15 cellular contexts compared by ENCODE assay signal in genomic region chr7:101156277-101156676, GRCh38. TPM values are rescaled to one million over a fixed set of nuclear protein-coding genes. Genes with fewer than 3 reads are reported as not detected.
DNase-seq lines count a peak whose midpoint lies in the region; ATAC-seq, FAIRE-seq and TF ChIP-seq lines count a peak whose summit lies in the region.
"Had no signal": no experiment of that assay in that cellular context is flagged by ENCODE, and none has a peak within 500 bp of the region (broad histone marks: within the 10 kb centered on the region; RNA-seq: fewer than 3 reads in every experiment).

No MANE protein-coding gene starts in this region.

- H3K27me3 Mint-ChIP-seq in activated CD8-positive, alpha-beta T cell treated with anti-CD3 and anti-CD28 coated beads for 36 hours, result peaks cover 1% of the 10 kb centered on the region
- H3K27me3 Mint-ChIP-seq: T-helper 17 cell had no signal

- FAIRE-seq in A549 (lab: Jason Lieb, UNC), result no peak

- TF ChIP-seq EP300 in A549 (IDR thresholded peaks at IDR 0.05), result no peak

- no peaks in the 10 kb centered on the region for H3K9me3 ChIP-seq in A549
- H3K9me3 ChIP-seq: right atrium auricular region had no signal

- TF ChIP-seq POLR2A in A549 (IDR thresholded peaks at IDR 0.05; ENCODE audit: low read length), result no peak

- CTCF ChIA-PET in A549 (lab: Yijun Ruan, JAX), result interaction anchor here (0.8 to 16.1 kb wide), 11 partner anchors 9 to 126 kb away, joined by 3 to 235 read pairs (median 6); no protein-coding TSS in a partner anchor
- CTCF ChIA-PET in RWPE1 (lab: Yijun Ruan, JAX), result interaction anchor here (0.6 to 2.2 kb wide), 7 partner anchors 12 to 156 kb away, joined by 3 to 9 read pairs (median 3); no protein-coding TSS in a partner anchor
- CTCF ChIA-PET in activated CD8-positive, alpha-beta T cell treated with anti-CD3 and anti-CD28 coated beads for 36 hours (lab: Charles Lee), result interaction anchor here (1.4 to 4.1 kb wide), 5 partner anchors 12 to 61 kb away, joined by 4 to 23 read pairs (median 18); partner anchors contain the start of genes PLOD3, SERPINE1 and ZNHIT1

- H3K4me2 ChIP-seq in A549, result peak overlapping the region; percentile 99; the same call in 2 of the 3 replicates

- WGBS in A549 (ENCODE audit: missing lambda C conversion rate), result 75% methylated on average over 6 of the region's 6 CpGs

- POLR2A ChIA-PET in A549 (lab: Yijun Ruan, JAX), result interaction anchor here (1.6 to 2.0 kb wide), 2 partner anchors 9 to 12 kb away, joined by 4 to 6 read pairs; partner anchors contain the start of gene VGF
- POLR2A ChIA-PET in RWPE1 (lab: Yijun Ruan, JAX; ENCODE audit: low non-redundant PET), result no interaction called here
- POLR2A ChIA-PET in activated CD8-positive, alpha-beta T cell treated with anti-CD3 and anti-CD28 coated beads for 36 hours (lab: Charles Lee), result interaction anchor here (0.9 to 1.4 kb wide), 2 partner anchors 10 to 15 kb away, joined by 3 to 4 read pairs; partner anchors contain the start of gene VGF

- no peak for DNase-seq in A549 (ENCODE audit: low read depth in 1 of 2, low spot score in 1 of 2)
- DNase-seq in ELR (ENCODE audit: low read depth), result peak; percentile 38
- no peak for DNase-seq in RWPE1 (ENCODE audit: low spot score)
- DNase-seq in fibroblast of mammary gland (ENCODE audit: low read depth), result no peak
- DNase-seq in NCI-H2196 (lab: John Stamatoyannopoulos, UW; ENCODE audit: unreplicated experiment), result no peak
- DNase-seq in dorsolateral prefrontal cortex, result no peak
- DNase-seq in putamen (ENCODE audit: low spot score), result no peak
- no peak for DNase-seq in activated CD8-positive, alpha-beta T cell treated with anti-CD3 and anti-CD28 coated beads for 36 hours
- DNase-seq: activated naive CD4-positive, alpha-beta T cell treated with Interleukin-2 at 50 U/mL for 16 hours; Karpas-422; T-helper 17 cell had no signal

- intact Hi-C loops in dorsolateral prefrontal cortex (cut with DNase I), result no loop called here
- intact Hi-C loops in activated CD8-positive, alpha-beta T cell treated with anti-CD3 and anti-CD28 coated beads for 36 hours (cut with micrococcal nuclease), result no loop called here

- no peak for ATAC-seq in A549
- no peak for ATAC-seq in activated CD8-positive, alpha-beta T cell treated with anti-CD3 and anti-CD28 coated beads for 36 hours
- ATAC-seq: Panc1, T-helper 17 cell had no signal

- peaks cover 19% of the 10 kb centered on the region for H3K36me3 Mint-ChIP-seq in activated CD8-positive, alpha-beta T cell treated with anti-CD3 and anti-CD28 coated beads for 36 hours (ENCODE audit: low read depth)

- H3K4me1 Mint-ChIP-seq in activated CD8-positive, alpha-beta T cell treated with anti-CD3 and anti-CD28 coated beads for 36 hours (ENCODE audit: low read depth), result peaks cover 10% of the 10 kb centered on the region

- 0 out of 5 replicates have a peak, but pooled peaks of 1 of the 2 experiments have one; percentile 8 for TF ChIP-seq RAD21 in A549 (conservative IDR thresholded peaks at IDR 0.05 in 1 of 2, IDR thresholded peaks at IDR 0.05 in 1 of 2)

- H3K4me3 Mint-ChIP-seq in activated CD8-positive, alpha-beta T cell treated with anti-CD3 and anti-CD28 coated beads for 36 hours, result no peak overlapping the region

- H3K27ac ChIP-seq in A549 (peak overlapping the region in 1 of 2 experiments; percentile 100; a peak in 2 of 6 replicates), RWPE1 (peak overlapping the region; percentile 87), dorsolateral prefrontal cortex (peak overlapping the region in 2 of 59 donors; percentile 59 to 85)
- H3K27ac ChIP-seq: right atrium auricular region had no signal

- H3K27ac Mint-ChIP-seq in activated CD8-positive, alpha-beta T cell treated with anti-CD3 and anti-CD28 coated beads for 36 hours, result no peak overlapping the region

- peaks cover 57% of the 10 kb centered on the region for H3K4me1 ChIP-seq in A549

- peaks cover 0 to under 1% (median 0%) of the 10 kb centered on the region in 45 donors for H3K27me3 ChIP-seq in dorsolateral prefrontal cortex
- H3K27me3 ChIP-seq: right atrium auricular region had no signal

- TF ChIP-seq CTCF in A549 (IDR thresholded peaks at IDR 0.05) (no peak), RWPE1 (conservative IDR thresholded peaks at IDR 0.05; ENCODE audit: low read depth) (no peak), fibroblast of mammary gland (conservative IDR thresholded peaks at IDR 0.05; ENCODE audit: control insufficient read depth, insufficient read depth, low read depth, low read length) (peak; percentile 27), dorsolateral prefrontal cortex (IDR thresholded peaks at IDR 0.05 in 54 of 56, conservative IDR thresholded peaks at IDR 0.05 in 2 of 56; ENCODE audit: low read depth in 1 of 56, partially characterized antibody in 56 of 56) (peak in 2 of 56 donors; percentile 8 to 11)
- no peak for TF ChIP-seq CTCF in activated CD8-positive, alpha-beta T cell treated with anti-CD3 and anti-CD28 coated beads for 36 hours (IDR thresholded peaks at IDR 0.05)

- H3K9me3 Mint-ChIP-seq in activated CD8-positive, alpha-beta T cell treated with anti-CD3 and anti-CD28 coated beads for 36 hours, result peaks cover 3% of the 10 kb centered on the region

- H3K4me3 ChIP-seq in A549, result no peak overlapping the region
- H3K4me3 ChIP-seq in fibroblast of mammary gland (ENCODE audit: control insufficient read depth, low read depth, low read length), result no peak overlapping the region
- peak overlapping the region in 19 of 59 donors; percentile 1 to 92 (median 84) for H3K4me3 ChIP-seq in dorsolateral prefrontal cortex
- H3K4me3 ChIP-seq: right atrium auricular region had no signal

TF ChIP-seq in A549, 52 proteins besides CTCF, POLR2A, EP300 and RAD21:
- TF ChIP-seq E2F6 (IDR thresholded peaks at IDR 0.05; ENCODE audit: borderline replicate concordance, low read depth) (no peak), CEBPB (IDR thresholded peaks at IDR 0.05) (0 out of 4 replicates have a peak, but pooled peaks of 1 of the 2 experiments have one; percentile 3)

RNA-seq across cellular contexts. Expression of gene AP1S1, which starts 2.0 kb away (rescaled TPM):
- polyA plus RNA-seq in A549 (2011; rRNA removed) (107 and 128 TPM in 2 replicates), A549 (2017; fragmentation: RNase III; extraction: RNeasy Plus Mini Kit Qiagen cat#74134 plus additional on column Dnase treatment) (181 to 187 TPM (median 182 TPM) in 3 replicates)
- polyA plus RNA-seq in A549 (2012; cell fraction: cytosol; rRNA removed), result 163 and 166 TPM in 2 replicates
- 79.8 and 104 TPM in 2 replicates for polyA plus RNA-seq in A549 (2012; cell fraction: nucleus; rRNA removed)
- polyA minus RNA-seq in A549 (2011; rRNA and poly(A)+ RNA removed), result 48.5 and 54.1 TPM in 2 replicates
- 100 to 1,000 TPM in 60 of 120 experiments, 10 to 100 TPM in 60; 39.7 to 176 (median 100.0) TPM for total RNA-seq in dorsolateral prefrontal cortex
- 10 to 100 TPM; 35.6 to 39.5 TPM for total RNA-seq in activated CD8-positive, alpha-beta T cell treated with anti-CD3 and anti-CD28 coated beads for 36 hours

RNA-seq across cellular contexts. Expression of gene VGF, which starts 9.1 kb away (rescaled TPM):
- polyA plus RNA-seq in A549 (2011; rRNA removed) (0.16 and 0.21 TPM in 2 replicates), A549 (2017; fragmentation: RNase III; extraction: RNeasy Plus Mini Kit Qiagen cat#74134 plus additional on column Dnase treatment) (1.4 to 2.7 TPM (median 2.0 TPM) in 3 replicates)
- 0.42 and 0.73 TPM in 2 replicates for polyA plus RNA-seq in A549 (2012; cell fraction: cytosol; rRNA removed)
- polyA plus RNA-seq in A549 (2012; cell fraction: nucleus; rRNA removed), result 0.97 and 1.7 TPM in 2 replicates
- 0.17 TPM in 1 of 2 replicates, not detected in the other for polyA minus RNA-seq in A549 (2011; rRNA and poly(A)+ RNA removed)
- 100 to 1,000 TPM in 22 of 120 experiments, 10 to 100 TPM in 93, 1 to 10 TPM in 5; 5.8 to 171 (median 31.4) TPM for total RNA-seq in dorsolateral prefrontal cortex
- not detected for total RNA-seq in activated CD8-positive, alpha-beta T cell treated with anti-CD3 and anti-CD28 coated beads for 36 hours
- total RNA-seq: right atrium auricular region, T-helper 17 cell had no signal

RNA-seq across cellular contexts. Expression of gene NAT16, which starts 23.8 kb away (rescaled TPM):
- polyA plus RNA-seq in A549 (2011; rRNA removed), result 0.03 and 0.05 TPM in 2 replicates
- polyA plus RNA-seq in A549 (2012; cell fraction: cytosol; rRNA removed), result 0.03 and 0.04 TPM in 2 replicates
- polyA plus RNA-seq in A549 (2012; cell fraction: nucleus; rRNA removed), result 0.09 and 0.18 TPM in 2 replicates
- polyA plus RNA-seq in A549 (2017; fragmentation: RNase III; extraction: RNeasy Plus Mini Kit Qiagen cat#74134 plus additional on column Dnase treatment), result 0.07 to 0.12 TPM in 2 of 3 replicates, not detected in the other
- not detected in 2 replicates for polyA minus RNA-seq in A549 (2011; rRNA and poly(A)+ RNA removed)
- 1 to 10 TPM in 61 of 120 experiments, under 1 TPM in 53, not detected in 6; 0.23 to 5.3 (median 1.1) TPM for total RNA-seq in dorsolateral prefrontal cortex
- not detected for total RNA-seq in activated CD8-positive, alpha-beta T cell treated with anti-CD3 and anti-CD28 coated beads for 36 hours
- total RNA-seq: activated CD8-positive, alpha-beta memory T cell treated with anti-CD3 and anti-CD28 coated beads for 36 hours; right atrium auricular region; T-helper 17 cell had no signal

RNA-seq across cellular contexts. Expression of gene SERPINE1, which starts 29.4 kb away (rescaled TPM):
- polyA plus RNA-seq in A549 (2011; rRNA removed), result 300 and 355 TPM in 2 replicates
- 315 and 419 TPM in 2 replicates for polyA plus RNA-seq in A549 (2012; cell fraction: cytosol; rRNA removed)
- polyA plus RNA-seq in A549 (2012; cell fraction: nucleus; rRNA removed), result 684 and 700 TPM in 2 replicates
- 286 to 399 TPM (median 346 TPM) in 3 replicates for polyA plus RNA-seq in A549 (2017; fragmentation: RNase III; extraction: RNeasy Plus Mini Kit Qiagen cat#74134 plus additional on column Dnase treatment)
- polyA minus RNA-seq in A549 (2011; rRNA and poly(A)+ RNA removed), result 377 and 382 TPM in 2 replicates
- 10 to 100 TPM in 4 of 120 experiments, 1 to 10 TPM in 94, under 1 TPM in 22; 0.31 to 13.4 (median 2.0) TPM for total RNA-seq in dorsolateral prefrontal cortex
- 1 to 10 TPM; 1.2 to 1.3 TPM for total RNA-seq in activated CD8-positive, alpha-beta T cell treated with anti-CD3 and anti-CD28 coated beads for 36 hours

RNA-seq across cellular contexts. Expression of gene MOGAT3, which starts 44.6 kb away (rescaled TPM):
- polyA plus RNA-seq in A549 (2011; rRNA removed) (0.11 and 0.14 TPM in 2 replicates), A549 (2017; fragmentation: RNase III; extraction: RNeasy Plus Mini Kit Qiagen cat#74134 plus additional on column Dnase treatment) (0.09 TPM in 1 of 3 replicates, not detected in the others)
- polyA plus RNA-seq in A549 (2012; cell fraction: cytosol; rRNA removed), result 0.05 TPM in 1 of 2 replicates, not detected in the other
- polyA plus RNA-seq in A549 (2012; cell fraction: nucleus; rRNA removed), result 0.02 and 0.10 TPM in 2 replicates
- polyA minus RNA-seq in A549 (2011; rRNA and poly(A)+ RNA removed), result 0.44 TPM in 1 of 2 replicates, not detected in the other
- under 1 TPM in 3 of 120 experiments, not detected in 117; 0.25 to 0.69 (median 0.51) TPM for total RNA-seq in dorsolateral prefrontal cortex
- total RNA-seq in activated CD8-positive, alpha-beta T cell treated with anti-CD3 and anti-CD28 coated beads for 36 hours, result not detected
- total RNA-seq: activated CD8-positive, alpha-beta memory T cell treated with anti-CD3 and anti-CD28 coated beads for 36 hours; cerebellum; right atrium auricular region; T-helper 17 cell had no signal

Comparison
In these comparisons a context has a peak if more than half of its experiments do, and no peak if none do; other contexts are left out.
1. RNA of gene VGF, which starts 9.1 kb away (total RNA-seq): 5.8 to 171 TPM in dorsolateral prefrontal cortex; not detected in activated CD8-positive, alpha-beta T cell treated with anti-CD3 and anti-CD28 coated beads for 36 hours; every median in the first group is over 4 times any median in the second.